1 cellular context compared by ENCODE assay signal in genomic region chr1:88683848-88684481, GRCh38.
TF ChIP-seq lines count a peak whose summit lies in the region.

Gene PKN2 (plus strand): TSS chr1:88684273. CDS start chr1:88684581, 308 bp downstream.

TF ChIP-seq in K562, 482 proteins besides CTCF, POLR2A, EP300 and RAD21 (continued from another document and continues in another):
- TF ChIP-seq ZNF518B (CRISPR knock-in tag; IDR thresholded peaks at IDR 0.05) (no peak), HOMEZ (CRISPR knock-in tag; IDR thresholded peaks at IDR 0.05) (no peak), ZNF79 (CRISPR knock-in tag; IDR thresholded peaks at IDR 0.05; ENCODE audit: low read depth) (no peak), NRF1 (conservative IDR thresholded peaks at IDR 0.05 in 1 of 2, IDR thresholded peaks at IDR 0.05 in 1 of 2) (peak; percentile 65 to 77), FOS (IDR thresholded peaks at IDR 0.05; ENCODE audit: extremely low read depth, insufficient read length) (no peak), FOXM1 (IDR thresholded peaks at IDR 0.05; ENCODE audit: low read depth) (peak; percentile 57; the same call in 1 of the 2 replicates), FOXM1 (CRISPR knock-in tag; IDR thresholded peaks at IDR 0.05; ENCODE audit: low read depth) (no peak), NR4A1 (CRISPR knock-in tag; IDR thresholded peaks at IDR 0.05) (no peak), NR4A1 (tag; IDR thresholded peaks at IDR 0.05) (no peak), RBM14 (IDR thresholded peaks at IDR 0.05; ENCODE audit: borderline replicate concordance, insufficient read depth, low read depth, low read length) (no peak), RBM25 (IDR thresholded peaks at IDR 0.05; ENCODE audit: low read depth, low read length, severe bottlenecking) (no peak), PTTG1 (tag; IDR thresholded peaks at IDR 0.05; ENCODE audit: low read depth) (no peak), HOXB6 (CRISPR knock-in tag; IDR thresholded peaks at IDR 0.05; ENCODE audit: borderline replicate concordance) (no peak), ZNF76 (CRISPR knock-in tag; IDR thresholded peaks at IDR 0.05; ENCODE audit: borderline replicate concordance) (no peak), SNAPC5 (CRISPR knock-in tag; IDR thresholded peaks at IDR 0.05) (no peak), MAFK (IDR thresholded peaks at IDR 0.05; ENCODE audit: low read length) (no peak), ZNF586 (CRISPR knock-in tag; conservative IDR thresholded peaks at IDR 0.05) (no peak), SPI1 (IDR thresholded peaks at IDR 0.05; ENCODE audit: borderline replicate concordance, low read depth, low read length) (no peak), ZNF77 (CRISPR knock-in tag; IDR thresholded peaks at IDR 0.05) (no peak), XRCC3 (IDR thresholded peaks at IDR 0.05) (no peak), YBX1 (IDR thresholded peaks at IDR 0.05) (no peak), SETDB1 (IDR thresholded peaks at IDR 0.05; ENCODE audit: low read length) (peak; percentile 84), OTX1 (CRISPR knock-in tag; IDR thresholded peaks at IDR 0.05) (no peak), ZNF436 (CRISPR knock-in tag; IDR thresholded peaks at IDR 0.05) (no peak), ZNF318 (IDR thresholded peaks at IDR 0.05; ENCODE audit: borderline replicate concordance in 1 of 2, low read depth in 1 of 2) (no peak), ZNF444 (CRISPR knock-in tag; IDR thresholded peaks at IDR 0.05) (no peak), ILK (tag; IDR thresholded peaks at IDR 0.05; ENCODE audit: borderline replicate concordance, low read depth) (no peak), RERE (CRISPR knock-in tag; IDR thresholded peaks at IDR 0.05; ENCODE audit: borderline replicate concordance) (no peak), ZNF695 (CRISPR knock-in tag; IDR thresholded peaks at IDR 0.05) (no peak), ARID4B (CRISPR knock-in tag; IDR thresholded peaks at IDR 0.05) (peak; percentile 39), NR2C1 (IDR thresholded peaks at IDR 0.05) (no peak), NR2C1 (tag; IDR thresholded peaks at IDR 0.05) (0 out of 2 replicates have a peak, but pooled peaks have one; percentile 37), KAT2B (IDR thresholded peaks at IDR 0.05; ENCODE audit: low read depth, low read length) (peak; percentile 21), SMARCB1 (IDR thresholded peaks at IDR 0.05; ENCODE audit: insufficient read length, low read depth) (no peak), FOXK1 (CRISPR knock-in tag; IDR thresholded peaks at IDR 0.05; ENCODE audit: borderline replicate concordance) (no peak), PCBP2 (IDR thresholded peaks at IDR 0.05; ENCODE audit: low read depth, low read length, poor library complexity, severe bottlenecking) (no peak), SMARCA4 (IDR thresholded peaks at IDR 0.05) (no peak; the same call in 1 of the 2 replicates), ZNF12 (CRISPR knock-in tag; IDR thresholded peaks at IDR 0.05) (no peak), POLR3A (IDR thresholded peaks at IDR 0.05; ENCODE audit: borderline replicate concordance, extremely low read depth, insufficient read depth, insufficient read length) (no peak), ZNF121 (CRISPR knock-in tag; conservative IDR thresholded peaks at IDR 0.05) (no peak), LCOR (CRISPR knock-in tag; IDR thresholded peaks at IDR 0.05) (peak; percentile 66; the same call in 1 of the 2 replicates)
